8 cellular contexts compared by ENCODE assay signal in the genomic region with DNA sequence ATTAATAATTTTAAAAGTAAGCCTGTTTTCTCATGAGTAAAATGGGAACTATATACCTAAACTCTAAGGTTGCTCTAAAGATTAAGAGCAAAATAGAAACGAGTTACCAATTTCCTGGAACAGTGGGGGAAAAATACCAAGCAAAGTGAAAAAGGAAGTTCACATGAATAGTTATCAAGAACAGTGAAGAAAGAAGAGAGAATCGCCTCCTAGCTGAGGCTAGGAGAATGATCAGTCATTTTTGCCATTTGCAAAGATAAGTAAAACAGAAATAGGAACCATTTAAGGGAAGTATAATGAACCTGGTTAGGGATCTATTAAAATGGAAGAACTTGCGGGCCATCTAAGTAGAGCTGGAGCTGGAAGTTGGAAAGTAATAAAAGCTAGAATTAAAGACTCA. TPM values are rescaled to one million over a fixed set of nuclear protein-coding genes. Genes with fewer than 3 reads are reported as not detected.
A peak's percentile ranks its signal among the peaks of the same experiment; 100 is the strongest.
DNase-seq lines count a peak whose midpoint lies in the region; ATAC-seq, FAIRE-seq and TF ChIP-seq lines count a peak whose summit lies in the region.

No MANE protein-coding gene starts in this region.

- H3K27me3 ChIP-seq in left lung: no peaks in the 10 kb centered on the region

- H3K4me1 ChIP-seq in left lung: peaks cover 0 to 9% of the 10 kb centered on the region in 2 donors

- peaks cover 9% of the 10 kb centered on the region for H3K4me1 Mint-ChIP-seq in mesothelial cell of epicardium

- H3K4me3 Mint-ChIP-seq in mesothelial cell of epicardium: no peak overlapping the region

- no peak overlapping the region for H3K27ac ChIP-seq in left lung

- no peak for DNase-seq in GM18507 (ENCODE audit: extremely low spot score, insufficient read length, low read depth)
- DNase-seq in iris pigment epithelial cell (ENCODE audit: low read depth): peak; percentile 16
- no peak for DNase-seq in foreskin melanocyte
- no peak for DNase-seq in DMS114 treated with DMSO at 0.1 percent for 48 hours (lab: John Stamatoyannopoulos, UW; ENCODE audit: unreplicated experiment)
- no peak for DNase-seq in mesothelial cell of epicardium (ENCODE audit: low spot score in 2 of 2, unreplicated experiment in 2 of 2)
- DNase-seq in left lung: no peak

- H3K4me3 ChIP-seq in left lung: no peak overlapping the region

- H3K36me3 ChIP-seq in left lung: no peaks in the 10 kb centered on the region

- no peak overlapping the region for H3K27ac Mint-ChIP-seq in mesothelial cell of epicardium

- ATAC-seq in HG02870 (IDR thresholded peaks at IDR 0.05; ENCODE audit: unreplicated experiment): peak; percentile 44
- peak; percentile 23; the same call in 1 of the 3 replicates for ATAC-seq in SK-N-SH treated with all-trans-retinoic acid at 6 μM for 48 hours
- no peak for ATAC-seq in left lung

- TF ChIP-seq CTCF in mesothelial cell of epicardium (IDR thresholded peaks at IDR 0.05; ENCODE audit: unreplicated experiment): no peak
- TF ChIP-seq CTCF in left lung (IDR thresholded peaks at IDR 0.05): no peak

- no peaks in the 10 kb centered on the region for H3K9me3 ChIP-seq in left lung

- H3K9me3 Mint-ChIP-seq in mesothelial cell of epicardium: no peaks in the 10 kb centered on the region

- H3K27me3 Mint-ChIP-seq in mesothelial cell of epicardium (ENCODE audit: low read depth): peaks cover 17% of the 10 kb centered on the region

- no peaks in the 10 kb centered on the region for H3K36me3 Mint-ChIP-seq in mesothelial cell of epicardium

- FAIRE-seq in GM18507 (lab: Jason Lieb, UNC): peak; percentile 86

- intact Hi-C loops in left lung (cut with DNase I): no loop called here

TF ChIP-seq in SK-N-SH treated with all-trans-retinoic acid at 6 μM for 48 hours, 23 proteins besides CTCF, POLR2A, EP300 and RAD21:
- TF ChIP-seq ZNF565 (CRISPR knock-in tag; conservative IDR thresholded peaks at IDR 0.05; ENCODE audit: low read depth): no peak
- TF ChIP-seq, protein P1, sequence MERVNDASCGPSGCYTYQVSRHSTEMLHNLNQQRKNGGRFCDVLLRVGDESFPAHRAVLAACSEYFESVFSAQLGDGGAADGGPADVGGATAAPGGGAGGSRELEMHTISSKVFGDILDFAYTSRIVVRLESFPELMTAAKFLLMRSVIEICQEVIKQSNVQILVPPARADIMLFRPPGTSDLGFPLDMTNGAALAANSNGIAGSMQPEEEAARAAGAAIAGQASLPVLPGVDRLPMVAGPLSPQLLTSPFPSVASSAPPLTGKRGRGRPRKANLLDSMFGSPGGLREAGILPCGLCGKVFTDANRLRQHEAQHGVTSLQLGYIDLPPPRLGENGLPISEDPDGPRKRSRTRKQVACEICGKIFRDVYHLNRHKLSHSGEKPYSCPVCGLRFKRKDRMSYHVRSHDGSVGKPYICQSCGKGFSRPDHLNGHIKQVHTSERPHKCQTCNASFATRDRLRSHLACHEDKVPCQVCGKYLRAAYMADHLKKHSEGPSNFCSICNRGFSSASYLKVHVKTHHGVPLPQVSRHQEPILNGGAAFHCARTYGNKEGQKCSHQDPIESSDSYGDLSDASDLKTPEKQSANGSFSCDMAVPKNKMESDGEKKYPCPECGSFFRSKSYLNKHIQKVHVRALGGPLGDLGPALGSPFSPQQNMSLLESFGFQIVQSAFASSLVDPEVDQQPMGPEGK (CRISPR knock-in tag; IDR thresholded peaks at IDR 0.05; ENCODE audit: borderline replicate concordance): no peak
- TF ChIP-seq PPARA (CRISPR knock-in tag; IDR thresholded peaks at IDR 0.05; ENCODE audit: borderline replicate concordance): no peak
- no peak for TF ChIP-seq ZFP30 (CRISPR knock-in tag; IDR thresholded peaks at IDR 0.05)

RNA-seq across cellular contexts. Expression of a gene that starts 50.7 kb away (rescaled TPM):
- total RNA-seq in mesothelial cell of epicardium (66.3 to 68.7 TPM (median 66.9 TPM) in 3 replicates), left lung (10 to 100 TPM; 58.5 to 81.9 TPM)
